9 cellular contexts compared by ENCODE assay signal in genomic region chr12:132145334-132145733, GRCh38. TPM values are rescaled to one million over a fixed set of nuclear protein-coding genes. Genes with fewer than 3 reads are reported as not detected.
A peak's percentile ranks its signal among the peaks of the same experiment; 100 is the strongest.
DNase-seq lines count a peak whose midpoint lies in the region; ATAC-seq and TF ChIP-seq lines count a peak whose summit lies in the region.
"Had no signal": no experiment of that assay in that cellular context is flagged by ENCODE, and none has a peak within 500 bp of the region (broad histone marks: within the 10 kb centered on the region; RNA-seq: fewer than 3 reads in every experiment).

No MANE protein-coding gene starts in this region.

- no peak for DNase-seq in CD4-positive, alpha-beta memory T cell
- DNase-seq in MG63 (no peak), neural progenitor cell (ENCODE audit: low spot score) (no peak), SHP77 (lab: John Stamatoyannopoulos, UW) (no peak), foreskin melanocyte (no peak)
- no peak for DNase-seq in effector memory CD4-positive, alpha-beta T cell
- DNase-seq: MV-4-11 had no signal

- peaks cover 0 to 4% (median 0%) of the 10 kb centered on the region in 8 donors for H3K9me3 Mint-ChIP-seq in CD4-positive, alpha-beta memory T cell
- H3K9me3 Mint-ChIP-seq in neural progenitor cell: no peaks in the 10 kb centered on the region

- H3K79me2 ChIP-seq in neural progenitor cell (ENCODE audit: low read depth): peaks cover 27% of the 10 kb centered on the region

- peaks cover 12 to 19% of the 10 kb centered on the region in 2 donors for H3K36me3 Mint-ChIP-seq in CD4-positive, alpha-beta memory T cell
- H3K36me3 Mint-ChIP-seq in neural progenitor cell: peaks cover 7% of the 10 kb centered on the region

- no peaks in the 10 kb centered on the region for H3K9me3 ChIP-seq in CD4-positive, alpha-beta memory T cell (ENCODE audit: control insufficient read depth in 1 of 2, low read length in 2 of 2)
- H3K9me3 ChIP-seq in MG63: no peaks in the 10 kb centered on the region
- no peaks in the 10 kb centered on the region for H3K9me3 ChIP-seq in effector memory CD4-positive, alpha-beta T cell (ENCODE audit: control insufficient read depth, low read length)
- H3K9me3 ChIP-seq in neural progenitor cell (ENCODE audit: low read depth): no peaks in the 10 kb centered on the region

- H3K4me3 ChIP-seq in CD4-positive, alpha-beta memory T cell (ENCODE audit: low read length in 2 of 2): peak overlapping the region; percentile 58 to 81
- H3K4me3 ChIP-seq in MG63: peak overlapping the region; percentile 96
- H3K4me3 ChIP-seq in effector memory CD4-positive, alpha-beta T cell (ENCODE audit: insufficient read depth, low read depth, low read length, poor library complexity, severe bottlenecking): peak overlapping the region; percentile 97
- H3K4me3 ChIP-seq in neural progenitor cell: peak overlapping the region; percentile 96

- peaks cover 15 to 42% (median 27%) of the 10 kb centered on the region in 4 donors for H3K4me1 Mint-ChIP-seq in CD4-positive, alpha-beta memory T cell
- peaks cover 21% of the 10 kb centered on the region for H3K4me1 Mint-ChIP-seq in neural progenitor cell

- peaks cover 0 to 2% of the 10 kb centered on the region in 2 donors for H3K27me3 Mint-ChIP-seq in CD4-positive, alpha-beta memory T cell
- peaks cover 2% of the 10 kb centered on the region for H3K27me3 Mint-ChIP-seq in neural progenitor cell (ENCODE audit: insufficient read depth, low read depth)

- peak overlapping the region; percentile 84 to 99 (median 90) for H3K4me3 Mint-ChIP-seq in CD4-positive, alpha-beta memory T cell
- peak overlapping the region; percentile 94 for H3K4me3 Mint-ChIP-seq in neural progenitor cell

- peaks cover 20% of the 10 kb centered on the region for H3K36me3 ChIP-seq in CD4-positive, alpha-beta memory T cell (ENCODE audit: insufficient read depth, low read length)
- H3K36me3 ChIP-seq in MG63: peaks cover 48% of the 10 kb centered on the region
- peaks cover 33% of the 10 kb centered on the region for H3K36me3 ChIP-seq in effector memory CD4-positive, alpha-beta T cell (ENCODE audit: control insufficient read depth, insufficient read depth, low read length)
- H3K36me3 ChIP-seq in neural progenitor cell: no peaks in the 10 kb centered on the region

- peak overlapping the region; percentile 96 for H3K9ac ChIP-seq in neural progenitor cell

- ATAC-seq in HG02623 (IDR thresholded peaks at IDR 0.05; ENCODE audit: unreplicated experiment) (no peak), HG03520 (IDR thresholded peaks at IDR 0.05; ENCODE audit: unreplicated experiment) (no peak)

- CTCF ChIA-PET in CD4-positive, alpha-beta memory T cell (lab: Charles Lee; ENCODE audit: partially characterized antibody): interaction anchor here (2.4 kb wide), 1 partner anchor 8 kb away, joined by 8 read pairs; no protein-coding TSS in a partner anchor

- POLR2A ChIA-PET in CD4-positive, alpha-beta memory T cell (lab: Charles Lee; ENCODE audit: partially characterized antibody): interaction anchor here (0.8 to 3.0 kb wide), 6 partner anchors 15 to 344 kb away, joined by 3 to 9 read pairs (median 4); partner anchors contain the start of gene FBRSL1

- peaks cover 27% of the 10 kb centered on the region for H3K4me1 ChIP-seq in CD4-positive, alpha-beta memory T cell (ENCODE audit: insufficient read depth, low read length)
- peaks cover 19% of the 10 kb centered on the region for H3K4me1 ChIP-seq in effector memory CD4-positive, alpha-beta T cell (ENCODE audit: control insufficient read depth, insufficient read depth, low read length, poor library complexity, severe bottlenecking)
- peaks cover 5% of the 10 kb centered on the region for H3K4me1 ChIP-seq in neural progenitor cell

- H3K4me2 ChIP-seq in neural progenitor cell: peak overlapping the region; percentile 95

- no peak for TF ChIP-seq CTCF in neural progenitor cell (IDR thresholded peaks at IDR 0.05)

- peak overlapping the region in 6 of 7 donors; percentile 33 to 99 (median 88) for H3K27ac Mint-ChIP-seq in CD4-positive, alpha-beta memory T cell
- H3K27ac Mint-ChIP-seq in neural progenitor cell: no peak overlapping the region

- no peak overlapping the region for H2AFZ ChIP-seq in neural progenitor cell (replicated peaks)

- no peaks in the 10 kb centered on the region for H3F3A ChIP-seq in neural progenitor cell (ENCODE audit: low read depth)

- H3K27me3 ChIP-seq in CD4-positive, alpha-beta memory T cell (ENCODE audit: insufficient read depth, low read length): no peaks in the 10 kb centered on the region
- H3K27me3 ChIP-seq in MG63: no peaks in the 10 kb centered on the region
- H3K27me3 ChIP-seq in effector memory CD4-positive, alpha-beta T cell (replicated peaks; ENCODE audit: control insufficient read depth, insufficient read depth, low read length, poor library complexity, severe bottlenecking): no peaks in the 10 kb centered on the region
- H3K27me3 ChIP-seq in neural progenitor cell: no peaks in the 10 kb centered on the region

- H4K20me1 ChIP-seq in neural progenitor cell (ENCODE audit: low read depth): peaks cover 14% of the 10 kb centered on the region

- intact Hi-C loops in CD4-positive, alpha-beta memory T cell (cut with micrococcal nuclease): loop anchor here (2.0 to 10.0 kb wide), 2 partner anchors 61 to 221 kb away; partner anchors contain the start of gene PUS1

- peak overlapping the region; percentile 82 for H3K27ac ChIP-seq in CD4-positive, alpha-beta memory T cell (ENCODE audit: low read depth, low read length)
- H3K27ac ChIP-seq in effector memory CD4-positive, alpha-beta T cell (ENCODE audit: insufficient read depth, low read length, poor library complexity, severe bottlenecking): peak overlapping the region; percentile 86
- H3K27ac ChIP-seq in neural progenitor cell: no peak overlapping the region

RNA-seq across cellular contexts. Expression of gene NOC4L, which starts 1.1 kb away (rescaled TPM):
- total RNA-seq in CD4-positive, alpha-beta memory T cell: 10 to 100 TPM; 17.0 to 18.5 TPM
- polyA plus RNA-seq in CD4-positive, alpha-beta memory T cell: 10 to 100 TPM; 13.9 to 26.0 TPM
- 23.1 and 40.1 TPM in 2 replicates for total RNA-seq in MG63 (2014; rRNA removed; shearing (Covaris generic); ENCODE audit: low replicate concordance)
- total RNA-seq in neural progenitor cell (ENCODE audit: low replicate concordance): 3.5 and 12.1 TPM in 2 replicates

RNA-seq across cellular contexts. Expression of gene DDX51, which starts 1.2 kb away (rescaled TPM):
- total RNA-seq in CD4-positive, alpha-beta memory T cell: 10 to 100 TPM; 42.1 to 42.9 TPM
- 10 to 100 TPM in 1 of 2 donors, 1 to 10 TPM in 1; 4.0 to 13.0 TPM for polyA plus RNA-seq in CD4-positive, alpha-beta memory T cell
- 10.8 and 17.3 TPM in 2 replicates for total RNA-seq in MG63 (2014; rRNA removed; shearing (Covaris generic); ENCODE audit: low replicate concordance)
- total RNA-seq in neural progenitor cell (ENCODE audit: low replicate concordance): 8.5 and 15.5 TPM in 2 replicates
